In the genomic region with DNA sequence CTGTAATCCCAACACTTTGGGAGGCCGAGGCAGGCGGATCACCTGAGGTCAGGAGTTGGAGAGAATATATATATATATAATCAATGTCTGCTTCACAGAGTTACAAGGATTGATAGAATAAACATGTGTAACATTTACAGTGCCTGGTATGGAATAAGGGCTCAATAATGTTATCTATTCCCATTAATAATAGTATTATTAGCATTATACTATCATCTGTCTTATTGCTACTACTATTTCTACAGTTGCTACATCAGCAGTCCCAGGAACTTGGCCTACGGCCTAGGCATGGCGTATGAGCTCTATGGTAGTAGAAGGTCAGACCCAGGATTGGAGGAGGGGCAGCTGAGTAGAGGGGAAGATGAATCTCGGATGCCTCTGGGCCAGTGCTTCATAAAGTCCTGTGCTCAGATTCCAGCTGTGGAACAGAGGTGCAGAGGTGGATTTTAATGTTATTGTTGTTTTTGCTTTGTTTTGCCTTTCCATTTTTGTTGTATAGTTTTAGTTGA, we compare ENCODE assay signal across 17 cellular contexts.
DNase-seq lines count a peak whose midpoint lies in the region; ATAC-seq and TF ChIP-seq lines count a peak whose summit lies in the region.
"Had no signal": no experiment of that assay in that cellular context is flagged by ENCODE, and none has a peak within 500 bp of the region (broad histone marks: within the 10 kb centered on the region; RNA-seq: fewer than 3 reads in every experiment).

No MANE protein-coding gene starts in this region.

- H3K27ac ChIP-seq in HEK293 (ENCODE audit: extremely low read depth, low read depth, low read length) (0 out of 2 replicates have a peak overlapping the region, but pooled peaks have one; percentile 2), gastrocnemius medialis (peak overlapping the region; percentile 45 to 63 (median 56))

- intact Hi-C loops in gastrocnemius medialis (cut with DNase I; ENCODE audit: low total_unique reads): no loop called here

- TF ChIP-seq POLR2A in gastrocnemius medialis (IDR thresholded peaks at IDR 0.05): no peak

- in situ Hi-C loops in gastrocnemius medialis (cut with MboI; ENCODE audit: low sequenced_read_pairs in 4 of 4): no loop called here

- H3K9me3 ChIP-seq in HEK293 (ENCODE audit: control insufficient read depth, insufficient read depth, low read depth, low read length) (no peaks in the 10 kb centered on the region), gastrocnemius medialis (no peaks in the 10 kb centered on the region)

- POLR2A ChIA-PET in HEK293 (lab: Yijun Ruan, JAX): no interaction called here

- H3K36me3 ChIP-seq in HEK293 (ENCODE audit: control insufficient read depth in 2 of 2, insufficient read depth in 1 of 2, low read length in 2 of 2) (no peaks in the 10 kb centered on the region), gastrocnemius medialis (no peaks in the 10 kb centered on the region)

- peaks cover 38% of the 10 kb centered on the region for H3K4me1 Mint-ChIP-seq in brain
- H3K4me1 Mint-ChIP-seq in immature natural killer cell: peaks cover 30 to 46% of the 10 kb centered on the region in 2 donors

- ATAC-seq in gastrocnemius medialis (peak in 1 of 2 donors; percentile 49), GM21717 (IDR thresholded peaks at IDR 0.05; ENCODE audit: unreplicated experiment) (no peak), GM18861 (IDR thresholded peaks at IDR 0.05; ENCODE audit: unreplicated experiment) (no peak)
- ATAC-seq: stimulated activated memory B cell treated with anti-CD40 and anti-IgM and Interleukin-4, amounts not matched to agents 10 μg/mL and 1 μg/mL and 100 μg/mL, for 72 hours had no signal

- TF ChIP-seq CTCF in HEK293 (tag by site-specific recombination; IDR thresholded peaks at IDR 0.05): no peak
- no peak for TF ChIP-seq CTCF in brain (conservative IDR thresholded peaks at IDR 0.05)
- no peak for TF ChIP-seq CTCF in gastrocnemius medialis (IDR thresholded peaks at IDR 0.05 in 4 of 5, conservative IDR thresholded peaks at IDR 0.05 in 1 of 5)

- H3K4me3 ChIP-seq in HEK293 (ENCODE audit: low read depth, low read length): no peak overlapping the region
- no peak overlapping the region for H3K4me3 ChIP-seq in gastrocnemius medialis

- H3K4me3 Mint-ChIP-seq in brain (no peak overlapping the region), immature natural killer cell (no peak overlapping the region)
- H3K4me3 Mint-ChIP-seq: activated CD4-positive, alpha-beta T cell treated with anti-CD3 and anti-CD28 coated beads, Interleukin-2, amount 10 ng/mL, durations not matched to agents 24 days and 14 days; activated naive CD8-positive, alpha-beta T cell treated with anti-CD3 and anti-CD28 coated beads for 36 hours; stimulated activated memory B cell treated with anti-CD40 and anti-IgM and Interleukin-4, amounts not matched to agents 10 μg/mL and 1 μg/mL and 100 μg/mL, for 72 hours had no signal

- H3K27ac Mint-ChIP-seq in brain: peak overlapping the region in 3 of 5 experiments; percentile 16 to 30 (median 20)
- peak overlapping the region; percentile 23 to 97 (median 94) for H3K27ac Mint-ChIP-seq in immature natural killer cell
- H3K27ac Mint-ChIP-seq: activated CD4-positive, alpha-beta T cell treated with anti-CD3 and anti-CD28 coated beads, Interleukin-2, amount 10 ng/mL, durations not matched to agents 24 days and 14 days; activated naive CD8-positive, alpha-beta T cell treated with anti-CD3 and anti-CD28 coated beads for 36 hours; stimulated activated memory B cell treated with anti-CD40 and anti-IgM and Interleukin-4, amounts not matched to agents 10 μg/mL and 1 μg/mL and 100 μg/mL, for 72 hours had no signal

- H3K27me3 Mint-ChIP-seq in brain: peaks cover 4% of the 10 kb centered on the region
- peaks cover 0 to 8% (median 3%) of the 10 kb centered on the region in 3 donors for H3K27me3 Mint-ChIP-seq in immature natural killer cell (ENCODE audit: low read depth in 3 of 3)
- H3K27me3 Mint-ChIP-seq: activated CD4-positive, alpha-beta T cell treated with anti-CD3 and anti-CD28 coated beads, Interleukin-2, amount 10 ng/mL, durations not matched to agents 24 days and 14 days; activated naive CD8-positive, alpha-beta T cell treated with anti-CD3 and anti-CD28 coated beads for 36 hours; stimulated activated memory B cell treated with anti-CD40 and anti-IgM and Interleukin-4, amounts not matched to agents 10 μg/mL and 1 μg/mL and 100 μg/mL, for 72 hours had no signal

- H3K36me3 Mint-ChIP-seq in brain (no peaks in the 10 kb centered on the region), immature natural killer cell (peaks cover 0 to 13% (median 0%) of the 10 kb centered on the region in 3 donors)
- H3K36me3 Mint-ChIP-seq: activated naive CD8-positive, alpha-beta T cell treated with anti-CD3 and anti-CD28 coated beads for 36 hours had no signal

- H3K27me3 ChIP-seq in gastrocnemius medialis: no peaks in the 10 kb centered on the region

- no peak for DNase-seq in immature natural killer cell
- DNase-seq in gastrocnemius medialis: peak; percentile 17 to 50
- DNase-seq in activated CD4-positive, alpha-beta T cell treated with anti-CD3 and anti-CD28 coated beads for 48 hours: no peak
- no peak for DNase-seq in RPMI8226
- DNase-seq: activated CD4-positive, alpha-beta T cell treated with anti-CD3 and anti-CD28 coated beads, Interleukin-2, amount 10 ng/mL, durations not matched to agents 24 days and 14 days; activated naive CD8-positive, alpha-beta T cell treated with anti-CD3 and anti-CD28 coated beads for 36 hours; activated T-cell treated with anti-CD3 and anti-CD28 coated beads, Interleukin-2, amount 50 U/mL, for 1 hour; cerebellar nuclear complex; KBM-7; NCI-H1417 treated with DMSO at 0.1 percent for 48 hours; NCI-H446; SIG-M5 had no signal

- H3K9me3 Mint-ChIP-seq in brain (peaks cover 0 to 2% (median 0%) of the 10 kb centered on the region in 5 experiments), immature natural killer cell (no peaks in the 10 kb centered on the region)
- H3K9me3 Mint-ChIP-seq: activated naive CD8-positive, alpha-beta T cell treated with anti-CD3 and anti-CD28 coated beads for 36 hours; stimulated activated memory B cell treated with anti-CD40 and anti-IgM and Interleukin-4, amounts not matched to agents 10 μg/mL and 1 μg/mL and 100 μg/mL, for 72 hours had no signal

- CTCF ChIA-PET in HEK293 (lab: Yijun Ruan, JAX): interaction anchor here (0.6 kb wide), 1 partner anchor 884 kb away, joined by 3 read pairs; no protein-coding TSS in a partner anchor

- H3K4me1 ChIP-seq in HEK293 (ENCODE audit: control insufficient read depth, insufficient read depth, low read length): peaks cover 48% of the 10 kb centered on the region
- peaks cover 20 to 42% of the 10 kb centered on the region in 2 donors for H3K4me1 ChIP-seq in gastrocnemius medialis

TF ChIP-seq in HEK293, 187 proteins besides CTCF, POLR2A, EP300 and RAD21 (continues in another document):
- TF ChIP-seq, protein P1, sequence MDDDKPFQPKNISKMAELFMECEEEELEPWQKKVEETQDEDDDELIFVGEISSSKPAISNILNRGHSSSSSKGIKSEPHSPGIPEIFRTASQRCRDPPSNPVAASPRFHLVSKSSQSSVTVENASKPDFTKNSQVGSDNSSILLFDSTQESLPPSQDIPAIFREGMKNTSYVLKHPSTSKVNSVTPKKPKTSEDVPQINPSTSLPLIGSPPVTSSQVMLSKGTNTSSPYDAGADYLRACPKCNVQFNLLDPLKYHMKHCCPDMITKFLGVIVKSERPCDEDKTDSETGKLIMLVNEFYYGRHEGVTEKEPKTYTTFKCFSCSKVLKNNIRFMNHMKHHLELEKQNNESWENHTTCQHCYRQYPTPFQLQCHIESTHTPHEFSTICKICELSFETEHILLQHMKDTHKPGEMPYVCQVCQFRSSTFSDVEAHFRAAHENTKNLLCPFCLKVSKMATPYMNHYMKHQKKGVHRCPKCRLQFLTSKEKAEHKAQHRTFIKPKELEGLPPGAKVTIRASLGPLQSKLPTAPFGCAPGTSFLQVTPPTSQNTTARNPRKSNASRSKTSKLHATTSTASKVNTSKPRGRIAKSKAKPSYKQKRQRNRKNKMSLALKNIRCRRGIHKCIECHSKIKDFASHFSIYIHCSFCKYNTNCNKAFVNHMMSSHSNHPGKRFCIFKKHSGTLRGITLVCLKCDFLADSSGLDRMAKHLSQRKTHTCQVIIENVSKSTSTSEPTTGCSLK (tag by site-specific recombination; IDR thresholded peaks at IDR 0.05): no peak
- TF ChIP-seq, protein P2, sequence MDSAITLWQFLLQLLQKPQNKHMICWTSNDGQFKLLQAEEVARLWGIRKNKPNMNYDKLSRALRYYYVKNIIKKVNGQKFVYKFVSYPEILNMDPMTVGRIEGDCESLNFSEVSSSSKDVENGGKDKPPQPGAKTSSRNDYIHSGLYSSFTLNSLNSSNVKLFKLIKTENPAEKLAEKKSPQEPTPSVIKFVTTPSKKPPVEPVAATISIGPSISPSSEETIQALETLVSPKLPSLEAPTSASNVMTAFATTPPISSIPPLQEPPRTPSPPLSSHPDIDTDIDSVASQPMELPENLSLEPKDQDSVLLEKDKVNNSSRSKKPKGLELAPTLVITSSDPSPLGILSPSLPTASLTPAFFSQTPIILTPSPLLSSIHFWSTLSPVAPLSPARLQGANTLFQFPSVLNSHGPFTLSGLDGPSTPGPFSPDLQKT (IDR thresholded peaks at IDR 0.05; ENCODE audit: borderline replicate concordance, low read depth, low read length): no peak
- TF ChIP-seq ZNF514 (tag by site-specific recombination; IDR thresholded peaks at IDR 0.05) (no peak), ZBTB48 (tag by site-specific recombination; IDR thresholded peaks at IDR 0.05) (no peak), ZNF133 (tag by site-specific recombination; IDR thresholded peaks at IDR 0.05) (no peak), ZNF776 (tag by site-specific recombination; IDR thresholded peaks at IDR 0.05; ENCODE audit: borderline replicate concordance) (no peak), ZNF433 (tag by site-specific recombination; IDR thresholded peaks at IDR 0.05; ENCODE audit: low read depth) (no peak)
- TF ChIP-seq, protein P3, sequence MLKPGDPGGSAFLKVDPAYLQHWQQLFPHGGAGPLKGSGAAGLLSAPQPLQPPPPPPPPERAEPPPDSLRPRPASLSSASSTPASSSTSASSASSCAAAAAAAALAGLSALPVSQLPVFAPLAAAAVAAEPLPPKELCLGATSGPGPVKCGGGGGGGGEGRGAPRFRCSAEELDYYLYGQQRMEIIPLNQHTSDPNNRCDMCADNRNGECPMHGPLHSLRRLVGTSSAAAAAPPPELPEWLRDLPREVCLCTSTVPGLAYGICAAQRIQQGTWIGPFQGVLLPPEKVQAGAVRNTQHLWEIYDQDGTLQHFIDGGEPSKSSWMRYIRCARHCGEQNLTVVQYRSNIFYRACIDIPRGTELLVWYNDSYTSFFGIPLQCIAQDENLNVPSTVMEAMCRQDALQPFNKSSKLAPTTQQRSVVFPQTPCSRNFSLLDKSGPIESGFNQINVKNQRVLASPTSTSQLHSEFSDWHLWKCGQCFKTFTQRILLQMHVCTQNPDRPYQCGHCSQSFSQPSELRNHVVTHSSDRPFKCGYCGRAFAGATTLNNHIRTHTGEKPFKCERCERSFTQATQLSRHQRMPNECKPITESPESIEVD (tag by site-specific recombination; IDR thresholded peaks at IDR 0.05): no peak

Comparison
In these comparisons a context has a peak if more than half of its experiments do, and no peak if none do; other contexts are left out.
1. DNase-seq: peak in gastrocnemius medialis (2 of 2); none in immature natural killer cell (0 of 3), activated CD4-positive, alpha-beta T cell treated with anti-CD3 and anti-CD28 coated beads for 48 hours (single experiment) and RPMI8226 (single experiment).